8 cellular contexts compared by ENCODE assay signal in the genomic region with DNA sequence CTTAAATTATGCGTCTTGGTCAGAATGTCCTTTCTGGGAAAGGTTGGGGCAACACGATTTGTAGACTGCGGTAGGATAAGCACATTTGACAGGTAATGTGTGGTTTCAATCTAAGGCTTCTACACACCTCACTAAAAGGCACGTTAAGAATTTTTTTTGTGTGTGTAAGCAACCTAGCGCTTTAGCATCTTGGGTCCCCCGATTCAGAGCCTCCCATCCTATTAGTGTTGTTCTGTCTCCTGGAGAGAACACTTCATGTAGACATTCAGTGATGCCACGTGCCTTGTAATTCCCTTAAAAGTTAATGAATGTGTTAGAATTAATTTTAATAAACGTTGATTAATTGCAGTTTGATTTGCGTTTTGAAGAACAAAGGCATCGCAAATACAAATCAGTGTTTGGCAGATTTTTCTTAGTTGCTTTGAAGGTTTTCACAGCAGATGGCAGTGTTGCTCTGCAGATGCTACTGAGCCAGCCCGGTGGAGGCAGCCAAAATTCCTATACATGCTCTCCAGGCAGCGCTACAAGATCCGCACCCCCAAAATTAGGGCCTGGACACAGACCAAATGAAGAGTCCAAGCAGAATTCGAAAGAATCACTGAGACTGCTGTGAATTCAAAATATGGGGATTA.
DNase-seq lines count a peak whose midpoint lies in the region; ATAC-seq and TF ChIP-seq lines count a peak whose summit lies in the region.

No MANE protein-coding gene starts in this region.

- no peaks in the 10 kb centered on the region for H4K20me1 ChIP-seq in DOHH2 (ENCODE audit: control insufficient read depth, insufficient read depth, low read depth, low read length)

- H3F3A ChIP-seq in DOHH2 (ENCODE audit: control insufficient read depth, insufficient read depth): no peaks in the 10 kb centered on the region

- H3K4me3 Mint-ChIP-seq in naive thymus-derived CD8-positive, alpha-beta T cell: no peak overlapping the region

- no peaks in the 10 kb centered on the region for H3K9me3 Mint-ChIP-seq in naive thymus-derived CD8-positive, alpha-beta T cell

- ATAC-seq in right lobe of liver: peak; percentile 66 to 81 (median 76)
- ATAC-seq in naive thymus-derived CD8-positive, alpha-beta T cell: no peak
- no peak for ATAC-seq in HG03460 (IDR thresholded peaks at IDR 0.05; ENCODE audit: unreplicated experiment)

- H3K27me3 ChIP-seq in DOHH2 (ENCODE audit: control insufficient read depth, low read length): no peaks in the 10 kb centered on the region
- H3K27me3 ChIP-seq in right lobe of liver: no peaks in the 10 kb centered on the region

- H3K4me3 ChIP-seq in DOHH2 (ENCODE audit: low read length) (no peak overlapping the region), right lobe of liver (no peak overlapping the region)

- H3K27me3 Mint-ChIP-seq in naive thymus-derived CD8-positive, alpha-beta T cell: peaks cover 1 to 33% (median 10%) of the 10 kb centered on the region in 5 donors

- H3K9me2 ChIP-seq in DOHH2 (replicated peaks; ENCODE audit: control insufficient read depth, low read length): no peaks in the 10 kb centered on the region

- WGBS in right lobe of liver (ENCODE audit: insufficient coverage, low coverage, low lambda C conversion rate, missing lambda C conversion rate): 25% methylated on average over 14 of the region's 14 CpGs

- intact Hi-C loops in right lobe of liver (cut with DNase I): no loop called here

- TF ChIP-seq CTCF in DOHH2 (IDR thresholded peaks at IDR 0.05; ENCODE audit: low read depth, low read length, poor library complexity, severe bottlenecking) (peak; percentile 37), right lobe of liver (IDR thresholded peaks at IDR 0.05) (peak; percentile 60 to 67 (median 64))

- H3K36me3 ChIP-seq in DOHH2 (ENCODE audit: control insufficient read depth, low read length) (no peaks in the 10 kb centered on the region), right lobe of liver (no peaks in the 10 kb centered on the region)

- H3K4me2 ChIP-seq in DOHH2 (ENCODE audit: low read length): no peak overlapping the region

- POLR2A ChIA-PET in naive thymus-derived CD8-positive, alpha-beta T cell (lab: Charles Lee): no interaction called here

- no peak for TF ChIP-seq POLR2A in right lobe of liver (IDR thresholded peaks at IDR 0.05)

- H3K79me2 ChIP-seq in DOHH2 (ENCODE audit: control insufficient read depth, low read length): no peaks in the 10 kb centered on the region

- H3K27ac Mint-ChIP-seq in naive thymus-derived CD8-positive, alpha-beta T cell: no peak overlapping the region

- no peaks in the 10 kb centered on the region for H3K9me3 ChIP-seq in DOHH2 (ENCODE audit: control insufficient read depth, insufficient read depth, low read length)
- H3K9me3 ChIP-seq in right lobe of liver: no peaks in the 10 kb centered on the region

- H3K36me3 Mint-ChIP-seq in naive thymus-derived CD8-positive, alpha-beta T cell: no peaks in the 10 kb centered on the region

- DNase-seq in HCEC 1CT (peak; percentile 38), NCI-H748 (lab: John Stamatoyannopoulos, UW; ENCODE audit: unreplicated experiment) (peak; percentile 65), cerebellar cortex (ENCODE audit: low spot score) (peak; percentile 65), right lobe of liver (peak; percentile 28 to 55 (median 49))
- DNase-seq in stimulated activated CD8-positive, alpha-beta memory T cell treated with anti-CD3 and anti-CD28 coated beads, Interleukin-4, amount 100 ng/mL, for 48 hours: no peak
- DNase-seq in naive thymus-derived CD8-positive, alpha-beta T cell: no peak

- H3K27ac ChIP-seq in DOHH2 (ENCODE audit: low read depth, low read length): no peak overlapping the region
- H3K27ac ChIP-seq in right lobe of liver: no peak overlapping the region

- no peaks in the 10 kb centered on the region for H3K4me1 Mint-ChIP-seq in naive thymus-derived CD8-positive, alpha-beta T cell

- H3K4me1 ChIP-seq in DOHH2 (ENCODE audit: control insufficient read depth, low read length) (no peaks in the 10 kb centered on the region), right lobe of liver (no peaks in the 10 kb centered on the region)

Comparison
In these comparisons a context has a peak if more than half of its experiments do, and no peak if none do; other contexts are left out.
1. DNase-seq: peak in HCEC 1CT (single experiment), NCI-H748 (single experiment), cerebellar cortex (single experiment) and right lobe of liver (3 of 3); none in stimulated activated CD8-positive, alpha-beta memory T cell treated with anti-CD3 and anti-CD28 coated beads, Interleukin-4, amount 100 ng/mL, for 48 hours (single experiment) and naive thymus-derived CD8-positive, alpha-beta T cell (0 of 10).
2. ATAC-seq: peak in right lobe of liver (4 of 4); none in naive thymus-derived CD8-positive, alpha-beta T cell (0 of 2) and HG03460 (single experiment).